Comparison of ENCODE assay signal across 28 cellular contexts in the genomic region with DNA sequence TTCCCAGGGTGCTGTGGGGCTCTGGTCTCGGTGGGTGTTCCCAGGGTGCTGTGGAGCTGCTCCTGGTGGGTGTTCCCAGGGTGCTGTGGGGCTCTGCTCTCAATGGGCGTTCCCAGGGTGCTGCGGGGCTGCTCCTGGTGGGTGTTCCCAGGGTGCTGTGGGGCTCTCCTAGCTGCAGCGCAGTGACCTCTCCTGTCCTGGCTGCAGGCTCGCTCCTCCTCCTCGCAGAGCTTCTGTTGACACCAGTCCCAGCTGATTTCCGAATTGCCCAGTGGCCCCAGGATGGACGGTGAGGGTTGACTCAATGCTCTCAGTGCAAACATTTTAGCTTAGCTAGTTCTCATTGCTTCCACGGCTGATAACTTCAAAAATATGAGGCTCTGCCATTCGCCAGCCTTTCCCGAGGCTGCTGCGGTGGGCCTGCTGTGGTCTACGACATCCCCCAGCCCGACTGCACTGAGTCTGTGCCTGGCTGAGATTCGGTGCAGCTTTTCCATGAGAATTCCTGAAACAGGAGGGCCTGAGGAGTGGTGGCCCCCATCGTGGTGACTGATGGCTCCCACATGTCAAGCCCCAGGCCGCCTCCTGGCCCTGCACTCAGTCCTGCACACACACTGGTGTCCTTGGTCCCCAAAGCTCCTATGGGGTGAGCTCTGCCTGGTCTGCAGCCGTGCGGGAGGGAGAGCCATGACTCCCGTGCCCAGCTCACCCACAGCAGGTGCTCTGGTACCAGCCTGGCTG. TPM values are rescaled to one million over a fixed set of nuclear protein-coding genes. Genes with fewer than 3 reads are reported as not detected.
"Had no signal": no experiment of that assay in that cellular context is flagged by ENCODE, and none has a peak within 500 bp of the region (broad histone marks: within the 10 kb centered on the region; RNA-seq: fewer than 3 reads in every experiment).

No MANE protein-coding gene starts in this region.

- H3K27me3 ChIP-seq: ascending aorta, brain microvascular endothelial cell, right lobe of liver had no signal

- H3K27ac Mint-ChIP-seq: activated T-cell treated with anti-CD3 and anti-CD28 coated beads, Interleukin-2, amount 50 U/mL, for 72 hours; mesothelial cell of epicardium; naive thymus-derived CD8-positive, alpha-beta T cell; stimulated activated memory B cell treated with anti-CD40 and anti-IgM and Interleukin-4, amounts not matched to agents 10 μg/mL and 1 μg/mL and 100 μg/mL, for 72 hours had no signal

- H3K4me3 ChIP-seq: ascending aorta, dorsolateral prefrontal cortex, esophagus muscularis mucosa, gastrocnemius medialis, right lobe of liver, skin epidermis, stomach, transverse colon had no signal

- H3K4me3 Mint-ChIP-seq: activated T-cell treated with anti-CD3 and anti-CD28 coated beads, Interleukin-2, amount 50 U/mL, for 72 hours; mesothelial cell of epicardium; naive thymus-derived CD8-positive, alpha-beta T cell; stimulated activated memory B cell treated with anti-CD40 and anti-IgM and Interleukin-4, amounts not matched to agents 10 μg/mL and 1 μg/mL and 100 μg/mL, for 72 hours had no signal

- H3K9me3 ChIP-seq: gastrocnemius medialis, right lobe of liver had no signal

- H3K27ac ChIP-seq: ascending aorta, brain microvascular endothelial cell, dorsolateral prefrontal cortex, esophagus muscularis mucosa, gastrocnemius medialis, right lobe of liver, skin epidermis, stomach, transverse colon, WERI-Rb-1 had no signal

- ATAC-seq: activated T-cell treated with anti-CD3 and anti-CD28 coated beads, Interleukin-2, amount 50 U/mL, for 72 hours; gastrocnemius medialis; left lobe of liver; naive thymus-derived CD8-positive, alpha-beta T cell; right lobe of liver; SK-N-SH treated with all-trans-retinoic acid at 6 μM for 48 hours; stimulated activated memory B cell treated with anti-CD40 and anti-IgM and Interleukin-4, amounts not matched to agents 10 μg/mL and 1 μg/mL and 100 μg/mL, for 72 hours had no signal

- H3K36me3 ChIP-seq: ascending aorta, brain microvascular endothelial cell, esophagus muscularis mucosa, gastrocnemius medialis, right lobe of liver, stomach, transverse colon, WERI-Rb-1 had no signal

- H3K36me3 Mint-ChIP-seq: mesothelial cell of epicardium had no signal

- DNase-seq: activated CD4-positive, CD25-positive, alpha-beta regulatory T cell treated with anti-CD3 and anti-CD28 coated beads, Interleukin-2, amount 50 U/mL, for 72 hours; activated effector memory CD4-positive, alpha-beta T cell treated with anti-CD3 and anti-CD28 coated beads, Interleukin-2, amount 50 U/mL, for 16 hours; activated naive CD4-positive, alpha-beta T cell treated with anti-CD3 and anti-CD28 coated beads, Interleukin-2, amount 50 U/mL, for 16 hours; activated T-cell treated with anti-CD3 and anti-CD28 coated beads, Interleukin-2, amount 50 U/mL, for 72 hours; brain microvascular endothelial cell; central memory CD4-positive, alpha-beta T cell; gastrocnemius medialis; hypothalamus; naive thymus-derived CD8-positive, alpha-beta T cell; stimulated activated CD4-positive, alpha-beta T cell treated with anti-CD3 and anti-CD28 coated beads, Interleukin-2, amount 100 ng/mL, for 24 hours; stomach; transverse colon; WERI-Rb-1 had no signal

- FAIRE-seq: colon, islet of Langerhans, TTC549 had no signal

- H3K4me1 ChIP-seq: ascending aorta, esophagus muscularis mucosa, gastrocnemius medialis, right lobe of liver had no signal

RNA-seq across cellular contexts. Expression of gene NKX6-2, which starts 58.3 kb away (rescaled TPM):
- total RNA-seq: activated T-cell treated with anti-CD3 and anti-CD28 coated beads, Interleukin-2, amount 50 U/mL, for 72 hours; ascending aorta; esophagus muscularis mucosa; left lobe of liver; lung microvascular endothelial cell; mesothelial cell of epicardium; naive thymus-derived CD8-positive, alpha-beta T cell; right lobe of liver; T-helper 2 cell treated with Interferon-gamma antibody and Interleukin-4, amounts not matched to agents 100 ng/mL and 5 ng/mL, for 36 hours; temporal lobe; transverse colon had no signal
